Comparison of ENCODE assay signal across 11 cellular contexts in genomic region chr11:116993599-116993998, GRCh38.
DNase-seq lines count a peak whose midpoint lies in the region; FAIRE-seq and TF ChIP-seq lines count a peak whose summit lies in the region.
"Had no signal": no experiment of that assay in that cellular context is flagged by ENCODE, and none has a peak within 500 bp of the region (broad histone marks: within the 10 kb centered on the region; RNA-seq: fewer than 3 reads in every experiment).

No MANE protein-coding gene starts in this region.

- DNase-seq in GM12892 (ENCODE audit: insufficient read length), result no peak
- DNase-seq in NT2/D1 (ENCODE audit: low read depth, low spot score), result peak; percentile 16
- peak; percentile 36 for DNase-seq in effector CD4-positive, alpha-beta T cell
- DNase-seq in neural crest cell (ENCODE audit: low read depth, low spot score), result peak; percentile 5
- no peak for DNase-seq in NCI-H2107 (lab: John Stamatoyannopoulos, UW)
- DNase-seq in RCC 7860 (ENCODE audit: low spot score), result no peak
- no peak for DNase-seq in NCI-H1092 treated with DMSO at 0.1 percent for 48 hours (lab: John Stamatoyannopoulos, UW)
- DNase-seq: adrenal gland, GM23248, KG1, SIG-M5 had no signal

- H3K4me3 ChIP-seq in NT2/D1 (ENCODE audit: insufficient read length, low read depth), result no peak overlapping the region
- H3K4me3 ChIP-seq: adrenal gland, GM23248 had no signal

- H3K9me3 Mint-ChIP-seq in neural crest cell, result no peaks in the 10 kb centered on the region

- H3K9ac ChIP-seq in NT2/D1 (ENCODE audit: insufficient read length, low read depth), result no peak overlapping the region
- H3K9ac ChIP-seq: GM23248 had no signal

- H3K27me3 ChIP-seq in NT2/D1 (ENCODE audit: insufficient read depth, insufficient read length), result no peaks in the 10 kb centered on the region
- H3K27me3 ChIP-seq: adrenal gland had no signal

- peaks cover 49% of the 10 kb centered on the region for H3K4me1 Mint-ChIP-seq in neural crest cell

- TF ChIP-seq POLR2A in GM12892 (IDR thresholded peaks at IDR 0.05; ENCODE audit: low read depth, low read length), result no peak

- peaks cover 6% of the 10 kb centered on the region for H3K27me3 Mint-ChIP-seq in neural crest cell (ENCODE audit: low read depth)

- TF ChIP-seq CTCF in neural crest cell (conservative IDR thresholded peaks at IDR 0.05), result no peak

- H3K27ac Mint-ChIP-seq in neural crest cell (ENCODE audit: unreplicated experiment), result peak overlapping the region; percentile 97

- H3K4me1 ChIP-seq in NT2/D1 (ENCODE audit: insufficient read depth, insufficient read length), result no peaks in the 10 kb centered on the region

- H3K36me3 ChIP-seq in NT2/D1 (ENCODE audit: insufficient read depth, insufficient read length, low read length), result no peaks in the 10 kb centered on the region
- H3K36me3 ChIP-seq: adrenal gland had no signal

- peak overlapping the region; percentile 64 for H3K4me3 Mint-ChIP-seq in neural crest cell

- H3K9me3 ChIP-seq in NT2/D1 (ENCODE audit: insufficient read depth, low read length), result no peaks in the 10 kb centered on the region
- H3K9me3 ChIP-seq: adrenal gland had no signal

- FAIRE-seq in GM12892 (lab: Jason Lieb, UNC) (peak; percentile 83), RCC 7860 (lab: Jason Lieb, UNC) (no peak)

- H3K36me3 Mint-ChIP-seq in neural crest cell (ENCODE audit: low read depth), result no peaks in the 10 kb centered on the region

Comparison
In these comparisons a context has a peak if more than half of its experiments do, and no peak if none do; other contexts are left out.
1. DNase-seq: peak in NT2/D1 (single experiment), effector CD4-positive, alpha-beta T cell (single experiment) and neural crest cell (single experiment); none in GM12892 (single experiment), NCI-H2107 (single experiment), RCC 7860 (single experiment) and NCI-H1092 treated with DMSO at 0.1 percent for 48 hours (single experiment).